Comparison of ENCODE assay signal across 15 cellular contexts in the genomic region with DNA sequence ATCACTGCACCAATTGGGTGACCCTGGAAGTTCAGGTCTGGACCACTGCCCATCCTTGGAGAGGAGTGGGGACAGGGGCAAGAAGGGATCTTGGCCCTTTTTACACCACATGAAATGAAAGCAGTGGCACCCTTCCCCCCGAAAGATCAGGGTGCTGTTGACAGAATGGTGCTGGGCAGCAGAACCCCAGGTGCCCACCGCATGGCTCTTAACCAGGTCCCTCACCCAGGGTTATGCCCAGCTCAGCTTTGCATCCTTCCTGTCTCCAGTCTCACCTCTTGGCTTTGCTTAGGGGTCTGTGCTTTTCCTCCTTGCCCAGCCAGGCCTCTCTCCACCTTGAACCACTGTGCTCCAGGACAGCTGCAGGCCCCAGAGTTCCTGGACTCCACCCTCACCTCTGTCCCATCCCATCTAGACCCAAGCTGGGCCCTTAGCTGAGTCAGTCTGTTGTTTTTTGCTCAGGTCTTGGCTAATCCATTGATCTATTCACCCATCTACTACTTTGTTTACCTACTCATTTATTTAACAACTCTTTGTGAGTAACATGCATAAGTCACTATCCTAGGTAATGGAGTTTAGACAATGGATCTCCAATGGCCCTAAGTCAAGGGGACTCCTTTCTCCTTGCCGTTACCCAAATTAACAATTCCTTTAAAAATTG.
DNase-seq lines count a peak whose midpoint lies in the region; ATAC-seq and TF ChIP-seq lines count a peak whose summit lies in the region.
"Had no signal": no experiment of that assay in that cellular context is flagged by ENCODE, and none has a peak within 500 bp of the region (broad histone marks: within the 10 kb centered on the region; RNA-seq: fewer than 3 reads in every experiment).

No MANE protein-coding gene starts in this region.

- no peak overlapping the region for H2BK12ac ChIP-seq in neuronal stem cell (ENCODE audit: low read length)

- H2BK5ac ChIP-seq in neuronal stem cell (ENCODE audit: low read length) = no peak overlapping the region

- no peaks in the 10 kb centered on the region for H3K27me3 ChIP-seq in PC-3 (ENCODE audit: low read length)
- H3K27me3 ChIP-seq in endodermal cell (ENCODE audit: control insufficient read depth, insufficient read depth, low read length, poor library complexity, severe bottlenecking) = no peaks in the 10 kb centered on the region
- no peaks in the 10 kb centered on the region for H3K27me3 ChIP-seq in neuronal stem cell (ENCODE audit: control insufficient read depth in 3 of 3, insufficient read depth in 3 of 3, low read depth in 1 of 3, low read length in 3 of 3)

- H2AFZ ChIP-seq in PC-3 (ENCODE audit: low read length) (no peak overlapping the region), neuronal stem cell (ENCODE audit: low read length) (no peak overlapping the region)
- H2AFZ ChIP-seq: GM23338 had no signal

- no peaks in the 10 kb centered on the region for H3K9me2 ChIP-seq in PC-3 (replicated peaks; ENCODE audit: low read length)

- intact Hi-C loops in PC-3 (cut with micrococcal nuclease) (no loop called here), Calu3 (cut with micrococcal nuclease; ENCODE audit: unreplicated experiment) (no loop called here)

- in situ Hi-C loops in KBM-7 (cut with MboI; ENCODE audit: low pct_unique_long_range_greater_than_20kb, low sequenced_read_pairs) = no loop called here

- no peak overlapping the region for H3K14ac ChIP-seq in neuronal stem cell (ENCODE audit: low read length)

- peaks cover 4% of the 10 kb centered on the region; the same call in 1 of the 2 replicates for H3K36me3 ChIP-seq in PC-3 (ENCODE audit: low read depth, low read length)
- no peaks in the 10 kb centered on the region for H3K36me3 ChIP-seq in endodermal cell (ENCODE audit: control insufficient read depth, insufficient read depth, low read length)
- no peaks in the 10 kb centered on the region for H3K36me3 ChIP-seq in neuronal stem cell (replicated peaks in 1 of 2; ENCODE audit: control insufficient read depth in 2 of 2, insufficient read depth in 2 of 2, low read length in 2 of 2)

- no peaks in the 10 kb centered on the region for H3F3A ChIP-seq in PC-3 (ENCODE audit: low read length, unreplicated experiment)

- CTCF ChIA-PET in PC-3 (lab: Charles Lee) (no interaction called here), Calu3 (lab: Charles Lee) (interaction anchor here (1.4 kb wide), 1 partner anchor 10 kb away, joined by 3 read pairs; no protein-coding TSS in a partner anchor)

- TF ChIP-seq CTCF in PC-3 (conservative IDR thresholded peaks at IDR 0.05; ENCODE audit: low read depth, low read length) (no peak), endodermal cell (conservative IDR thresholded peaks at IDR 0.05) (no peak), Calu3 (IDR thresholded peaks at IDR 0.05; ENCODE audit: unreplicated experiment) (no peak)

- BruUV-seq in PC-3 (replicated peaks; lab: Mats Ljungman, UMichigan) (no TSS peak), Calu3 (replicated peaks; lab: Mats Ljungman, UMichigan) (no TSS peak)

- POLR2A ChIA-PET in PC-3 (lab: Charles Lee; ENCODE audit: unreplicated experiment) = no interaction called here

- peaks cover 10% of the 10 kb centered on the region; the same call in 1 of the 2 replicates for H3K9me3 ChIP-seq in PC-3 (ENCODE audit: low read length)
- peaks cover 26% of the 10 kb centered on the region for H3K9me3 ChIP-seq in endodermal cell (ENCODE audit: control insufficient read depth, low read length)
- H3K9me3 ChIP-seq in neuronal stem cell (replicated peaks in 1 of 2; ENCODE audit: control insufficient read depth in 2 of 2, insufficient read depth in 1 of 2, low read depth in 1 of 2, low read length in 2 of 2) = peaks cover 0 to 2% of the 10 kb centered on the region in 2 donors

- H4K91ac ChIP-seq in neuronal stem cell (ENCODE audit: low read depth, low read length, poor library complexity) = no peak overlapping the region

- H3K4me1 Mint-ChIP-seq in endodermal cell (no peaks in the 10 kb centered on the region), Calu3 (ENCODE audit: low read depth, unreplicated experiment) (no peaks in the 10 kb centered on the region)
- H3K4me1 Mint-ChIP-seq: B cell had no signal

- no peaks in the 10 kb centered on the region for H3K27me3 Mint-ChIP-seq in endodermal cell (ENCODE audit: insufficient read depth)
- peaks cover 72% of the 10 kb centered on the region for H3K27me3 Mint-ChIP-seq in Calu3 (ENCODE audit: unreplicated experiment)

- H3K9ac ChIP-seq in PC-3 (ENCODE audit: low read length) (no peak overlapping the region), endodermal cell (ENCODE audit: extremely low read depth, low read length, poor library complexity, severe bottlenecking) (no peak overlapping the region), neuronal stem cell (ENCODE audit: low read depth, low read length, poor library complexity) (no peak overlapping the region)

- H3K23ac ChIP-seq in neuronal stem cell (ENCODE audit: low read depth, low read length, poor library complexity) = no peak overlapping the region

- H3K4me3 ChIP-seq in PC-3 (ENCODE audit: low read length) (no peak overlapping the region), endodermal cell (ENCODE audit: low read length) (no peak overlapping the region), neuronal stem cell (ENCODE audit: low read length in 2 of 2) (no peak overlapping the region)
- H3K4me3 ChIP-seq: GM23338 had no signal

- H3K36me3 Mint-ChIP-seq in endodermal cell (ENCODE audit: low read depth) = peaks cover 5% of the 10 kb centered on the region
- H3K36me3 Mint-ChIP-seq in Calu3 (ENCODE audit: insufficient read depth, unreplicated experiment) = no peaks in the 10 kb centered on the region

- H3K4me1 ChIP-seq in PC-3 (ENCODE audit: insufficient read depth, low read length) (peaks cover 14% of the 10 kb centered on the region), endodermal cell (ENCODE audit: control insufficient read depth, insufficient read depth, low read length) (no peaks in the 10 kb centered on the region), neuronal stem cell (ENCODE audit: control insufficient read depth in 2 of 2, insufficient read depth in 1 of 2, low read depth in 1 of 2, low read length in 2 of 2) (no peaks in the 10 kb centered on the region)

- peaks cover 20% of the 10 kb centered on the region for H3K9me3 Mint-ChIP-seq in endodermal cell
- H3K9me3 Mint-ChIP-seq in Calu3 (ENCODE audit: low read depth, unreplicated experiment) = no peaks in the 10 kb centered on the region

- no peak overlapping the region for H3K4me3 Mint-ChIP-seq in endodermal cell
- no peak overlapping the region for H3K4me3 Mint-ChIP-seq in Calu3 (ENCODE audit: low read depth, unreplicated experiment)
- H3K4me3 Mint-ChIP-seq: B cell; CD4-positive, alpha-beta T cell; GM23338; H9 had no signal

- no peak overlapping the region for H3K4ac ChIP-seq in neuronal stem cell (ENCODE audit: low read length)

- H2BK120ac ChIP-seq in neuronal stem cell (ENCODE audit: low read depth, low read length) = no peak overlapping the region

- no peak overlapping the region for H3K27ac Mint-ChIP-seq in endodermal cell
- no peak overlapping the region for H3K27ac Mint-ChIP-seq in Calu3 (ENCODE audit: unreplicated experiment)
- H3K27ac Mint-ChIP-seq: B cell; CD4-positive, alpha-beta T cell; GM23338 had no signal

- H4K8ac ChIP-seq in neuronal stem cell (ENCODE audit: low read depth, low read length) = no peak overlapping the region

- no peaks in the 10 kb centered on the region for H3K79me1 ChIP-seq in neuronal stem cell (ENCODE audit: low read depth, low read length)

- peak overlapping the region; percentile 33 for H2AK5ac ChIP-seq in neuronal stem cell (ENCODE audit: low read depth, low read length)

- peak; percentile 28 for DNase-seq in HuH-7.5 (ENCODE audit: low spot score)
- peak; percentile 39 for DNase-seq in PC-3
- DNase-seq in endodermal cell = peak; percentile 10
- no peak for DNase-seq in neuronal stem cell (ENCODE audit: low spot score)
- no peak for DNase-seq in stimulated activated CD4-positive, alpha-beta T cell treated with anti-CD3 and anti-CD28 coated beads, Interleukin-12 subunit alpha, Interleukin-12 subunit beta, amount 100 ng/mL, for 4 hours
- DNase-seq in KBM-7 = no peak
- DNase-seq in Calu3 = no peak
- DNase-seq: C1 segment of cervical spinal cord; CD4-positive, alpha-beta T cell; DMS153; DMS79 treated with DMSO at 0.1 percent for 48 hours; EL; H9 had no signal

- no peaks in the 10 kb centered on the region for H3K79me2 ChIP-seq in PC-3 (ENCODE audit: low read length)

- WGBS in endodermal cell (ENCODE audit: insufficient coverage in 1 of 2, insufficient read length in 1 of 2), 2 experiments = 91 to 100% methylated on average over 1 to 2 of the region's 3 CpGs
- no CpG with 5 or more reads among the region's 3 CpGs for WGBS in neuronal stem cell (ENCODE audit: extremely low coverage in 2 of 2, insufficient read length in 2 of 2, insufficient replicate concordance in 1 of 2), 2 donors

- no peak for ATAC-seq in PC-3
- ATAC-seq: GM23338 had no signal

- H4K20me1 ChIP-seq in PC-3 (ENCODE audit: low read length) = no peaks in the 10 kb centered on the region

- H3K4me2 ChIP-seq in PC-3 (ENCODE audit: low read length) (no peak overlapping the region), neuronal stem cell (ENCODE audit: insufficient read depth, low read length, poor library complexity, severe bottlenecking) (no peak overlapping the region)
- H3K4me2 ChIP-seq: GM23338 had no signal

- H3K27ac ChIP-seq in PC-3 (ENCODE audit: low read length) = no peak overlapping the region
- no peak overlapping the region for H3K27ac ChIP-seq in endodermal cell (ENCODE audit: low read depth, low read length)
- H3K27ac ChIP-seq in neuronal stem cell (replicated peaks; ENCODE audit: low read length) = no peak overlapping the region

- peak overlapping the region; percentile 30 for H3K18ac ChIP-seq in neuronal stem cell (ENCODE audit: low read length)

- no peak overlapping the region for H2BK15ac ChIP-seq in neuronal stem cell (ENCODE audit: low read length)

Comparison
In these comparisons a context has a peak if more than half of its experiments do, and no peak if none do; other contexts are left out.
1. DNase-seq: peak in HuH-7.5 (single experiment), PC-3 (single experiment) and endodermal cell (single experiment); none in neuronal stem cell (single experiment), stimulated activated CD4-positive, alpha-beta T cell treated with anti-CD3 and anti-CD28 coated beads, Interleukin-12 subunit alpha, Interleukin-12 subunit beta, amount 100 ng/mL, for 4 hours (single experiment), KBM-7 (single experiment) and Calu3 (single experiment).